In the genomic region with DNA sequence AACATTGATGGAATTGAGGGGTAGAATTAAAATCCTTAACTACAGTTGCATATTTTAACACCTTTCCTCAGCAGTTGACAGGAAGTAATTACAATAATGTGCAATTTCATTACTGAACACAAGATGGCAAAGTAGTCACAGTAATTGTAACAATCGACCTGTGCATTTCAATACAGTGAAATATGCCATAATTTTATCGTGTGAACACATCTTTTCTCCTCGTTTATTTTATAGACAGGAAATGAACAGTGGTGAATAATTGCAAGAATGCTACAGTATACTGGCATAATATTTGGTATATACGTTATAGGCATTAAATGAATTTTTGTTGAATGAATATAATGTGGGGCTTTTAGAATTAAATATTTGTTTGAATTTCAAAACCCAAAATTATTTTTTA, we compare ENCODE assay signal across 8 cellular contexts. TPM values are rescaled to one million over a fixed set of nuclear protein-coding genes. Genes with fewer than 3 reads are reported as not detected.
DNase-seq lines count a peak whose midpoint lies in the region; ATAC-seq and TF ChIP-seq lines count a peak whose summit lies in the region.

No MANE protein-coding gene starts in this region.

- H3K4me3 ChIP-seq in CD4-positive, alpha-beta memory T cell (ENCODE audit: low read length in 2 of 2) = no peak overlapping the region
- no peak overlapping the region for H3K4me3 ChIP-seq in heart right ventricle

- no peaks in the 10 kb centered on the region for H3K9me3 Mint-ChIP-seq in CD4-positive, alpha-beta memory T cell
- H3K9me3 Mint-ChIP-seq in stimulated activated effector memory CD8-positive, alpha-beta T cell treated with anti-CD3 and anti-CD28 coated beads, Interleukin-12 subunit alpha, Interleukin-12 subunit beta, amount 100 ng/mL, for 72 hours = no peaks in the 10 kb centered on the region

- H3K27ac ChIP-seq in CD4-positive, alpha-beta memory T cell (ENCODE audit: low read depth, low read length) = no peak overlapping the region
- H3K27ac ChIP-seq in VCaP (no peak overlapping the region), heart right ventricle (no peak overlapping the region)

- H3K4me1 ChIP-seq in CD4-positive, alpha-beta memory T cell (ENCODE audit: insufficient read depth, low read length) = peaks cover 7% of the 10 kb centered on the region
- H3K4me1 ChIP-seq in heart right ventricle = peaks cover 0 to 5% (median 0%) of the 10 kb centered on the region in 9 donors

- WGBS in heart right ventricle, 2 donors = 12 to 13% methylated on average over 4 of the region's 4 CpGs

- H3K9me3 ChIP-seq in CD4-positive, alpha-beta memory T cell (ENCODE audit: control insufficient read depth in 1 of 2, low read length in 2 of 2) = no peaks in the 10 kb centered on the region
- H3K9me3 ChIP-seq in heart right ventricle = peaks cover 0 to 7% (median 0%) of the 10 kb centered on the region in 11 donors

- no peak overlapping the region for H3K4me3 Mint-ChIP-seq in CD4-positive, alpha-beta memory T cell
- no peak overlapping the region for H3K4me3 Mint-ChIP-seq in stimulated activated effector memory CD8-positive, alpha-beta T cell treated with anti-CD3 and anti-CD28 coated beads, Interleukin-12 subunit alpha, Interleukin-12 subunit beta, amount 100 ng/mL, for 72 hours

- H3K27me3 Mint-ChIP-seq in CD4-positive, alpha-beta memory T cell = no peaks in the 10 kb centered on the region

- peak in 4 of 5 donors; percentile 28 to 48 (median 46) for DNase-seq in CD4-positive, alpha-beta memory T cell
- DNase-seq in NCI-H1694 (lab: John Stamatoyannopoulos, UW) = peak; percentile 49
- no peak for DNase-seq in heart right ventricle
- no peak for DNase-seq in stimulated activated effector memory CD8-positive, alpha-beta T cell treated with anti-CD3 and anti-CD28 coated beads, Interleukin-12 subunit alpha, Interleukin-12 subunit beta, amount 100 ng/mL, for 72 hours (ENCODE audit: low spot score in 2 of 2)
- no peak for DNase-seq in UCSD-AML1 (lab: John Stamatoyannopoulos, UW; ENCODE audit: unreplicated experiment)

- peaks cover 0 to 5% of the 10 kb centered on the region in 2 donors for H3K36me3 Mint-ChIP-seq in CD4-positive, alpha-beta memory T cell
- H3K36me3 Mint-ChIP-seq in stimulated activated effector memory CD8-positive, alpha-beta T cell treated with anti-CD3 and anti-CD28 coated beads, Interleukin-12 subunit alpha, Interleukin-12 subunit beta, amount 100 ng/mL, for 72 hours = no peaks in the 10 kb centered on the region

- peak overlapping the region in 1 of 7 donors; percentile 35 for H3K27ac Mint-ChIP-seq in CD4-positive, alpha-beta memory T cell
- no peak overlapping the region for H3K27ac Mint-ChIP-seq in stimulated activated effector memory CD8-positive, alpha-beta T cell treated with anti-CD3 and anti-CD28 coated beads, Interleukin-12 subunit alpha, Interleukin-12 subunit beta, amount 100 ng/mL, for 72 hours

- POLR2A ChIA-PET in CD4-positive, alpha-beta memory T cell (lab: Charles Lee; ENCODE audit: partially characterized antibody) = no interaction called here

- H3K36me3 ChIP-seq in CD4-positive, alpha-beta memory T cell (ENCODE audit: insufficient read depth, low read length) = no peaks in the 10 kb centered on the region
- H3K36me3 ChIP-seq in heart right ventricle = no peaks in the 10 kb centered on the region

- no peaks in the 10 kb centered on the region for H3K27me3 ChIP-seq in CD4-positive, alpha-beta memory T cell (ENCODE audit: insufficient read depth, low read length)
- no peaks in the 10 kb centered on the region for H3K27me3 ChIP-seq in heart right ventricle

- H3K4me1 Mint-ChIP-seq in CD4-positive, alpha-beta memory T cell = peaks cover 12 to 26% (median 19%) of the 10 kb centered on the region in 4 donors
- H3K4me1 Mint-ChIP-seq in stimulated activated effector memory CD8-positive, alpha-beta T cell treated with anti-CD3 and anti-CD28 coated beads, Interleukin-12 subunit alpha, Interleukin-12 subunit beta, amount 100 ng/mL, for 72 hours = peaks cover 25% of the 10 kb centered on the region

- intact Hi-C loops in CD4-positive, alpha-beta memory T cell (cut with micrococcal nuclease) = loop anchor here (1.0 to 2.0 kb wide), 3 partner anchors 26 to 344 kb away; a partner anchor contains a TSS
- intact Hi-C loops in heart right ventricle (cut with DNase I) = loop anchor here in 5 of 10 donors (2.0 to 10.0 kb wide), 5 partner anchors 336 to 1440 kb away; a partner anchor contains a TSS

- CTCF ChIA-PET in CD4-positive, alpha-beta memory T cell (lab: Charles Lee; ENCODE audit: partially characterized antibody) = interaction anchor here (0.7 to 3.4 kb wide), 3 partner anchors 343 to 1439 kb away, joined by 3 to 18 read pairs (median 14); a partner anchor contains a TSS

- ATAC-seq in GM18868 (IDR thresholded peaks at IDR 0.05; ENCODE audit: unreplicated experiment) (peak; percentile 85), HG02981 (IDR thresholded peaks at IDR 0.05; ENCODE audit: unreplicated experiment) (peak; percentile 93), heart right ventricle (peak in 3 of 8 donors; percentile 12 to 42 (median 39))
- ATAC-seq in stimulated activated effector memory CD8-positive, alpha-beta T cell treated with anti-CD3 and anti-CD28 coated beads, Interleukin-12 subunit alpha, Interleukin-12 subunit beta, amount 100 ng/mL, for 72 hours = peak; percentile 62

- TF ChIP-seq CTCF in VCaP (conservative IDR thresholded peaks at IDR 0.05) (peak; percentile 76), heart right ventricle (IDR thresholded peaks at IDR 0.05) (peak; percentile 27 to 82 (median 71))

RNA-seq across cellular contexts. Expression of a gene that starts 25.0 kb away (rescaled TPM):
- total RNA-seq in CD4-positive, alpha-beta memory T cell = 10 to 100 TPM; 24.0 to 26.2 TPM
- 10 to 100 TPM; 32.0 to 45.2 TPM for polyA plus RNA-seq in CD4-positive, alpha-beta memory T cell
- total RNA-seq in heart right ventricle = 10 to 100 TPM; 10.6 to 20.0 (median 16.0) TPM
- 1 to 10 TPM; 1.2 to 8.0 TPM for polyA plus RNA-seq in heart right ventricle

RNA-seq across cellular contexts. Expression of a gene that starts 31.4 kb away (rescaled TPM):
- total RNA-seq in CD4-positive, alpha-beta memory T cell = not detected
- polyA plus RNA-seq in CD4-positive, alpha-beta memory T cell = not detected
- not detected for total RNA-seq in heart right ventricle
- polyA plus RNA-seq in heart right ventricle = under 1 TPM in 1 of 2 donors, not detected in 1; 0.17 TPM

Comparison
In these comparisons a context has a peak if more than half of its experiments do, and no peak if none do; other contexts are left out.
1. DNase-seq: peak in CD4-positive, alpha-beta memory T cell (4 of 5) and NCI-H1694 (single experiment); none in heart right ventricle (0 of 2), stimulated activated effector memory CD8-positive, alpha-beta T cell treated with anti-CD3 and anti-CD28 coated beads, Interleukin-12 subunit alpha, Interleukin-12 subunit beta, amount 100 ng/mL, for 72 hours (0 of 2) and UCSD-AML1 (single experiment).